Comparison of ENCODE assay signal across 31 cellular contexts in genomic region chr9:68876265-68876664, GRCh38.
"Had no signal": no experiment of that assay in that cellular context is flagged by ENCODE, and none has a peak within 500 bp of the region (broad histone marks: within the 10 kb centered on the region; RNA-seq: fewer than 3 reads in every experiment).

No MANE protein-coding gene starts in this region.

- H3K4me3 Mint-ChIP-seq: immature natural killer cell; natural killer cell; neural crest cell; stimulated activated memory B cell treated with anti-CD40 and anti-IgM and Interleukin-4, amounts not matched to agents 10 μg/mL and 1 μg/mL and 100 μg/mL, for 72 hours; type B pancreatic cell had no signal

- H3K27me3 Mint-ChIP-seq: progenitor cell of endocrine pancreas; stimulated activated memory B cell treated with anti-CD40 and anti-IgM and Interleukin-4, amounts not matched to agents 10 μg/mL and 1 μg/mL and 100 μg/mL, for 72 hours; type B pancreatic cell had no signal

- H3K4me1 ChIP-seq: foreskin keratinocyte had no signal

- FAIRE-seq: endothelial cell of umbilical vein, pancreas had no signal

- H3K36me3 Mint-ChIP-seq: immature natural killer cell, natural killer cell, type B pancreatic cell had no signal

- H3K27ac ChIP-seq: coronary artery, esophagus muscularis mucosa, foreskin keratinocyte, gastroesophageal sphincter, lower lobe of right lung, neutrophil, pancreas, tibial artery had no signal

- H3K4me3 ChIP-seq: coronary artery, esophagus muscularis mucosa, gastroesophageal sphincter, heart right ventricle, lower lobe of right lung, pancreas, sigmoid colon, testis, tibial artery had no signal

- H3K27me3 ChIP-seq: esophagus muscularis mucosa, foreskin keratinocyte, gastroesophageal sphincter, heart right ventricle, neutrophil, pancreas, sigmoid colon, testis, tibial artery had no signal

- H3K27ac Mint-ChIP-seq: immature natural killer cell; natural killer cell; progenitor cell of endocrine pancreas; stimulated activated memory B cell treated with anti-CD40 and anti-IgM and Interleukin-4, amounts not matched to agents 10 μg/mL and 1 μg/mL and 100 μg/mL, for 72 hours; type B pancreatic cell had no signal

- H3K9me3 ChIP-seq: esophagus muscularis mucosa, gastroesophageal sphincter, heart right ventricle, lower lobe of right lung, neutrophil, pancreas, sigmoid colon, testis, tibial artery had no signal

- H3K36me3 ChIP-seq: esophagus muscularis mucosa, gastroesophageal sphincter, heart right ventricle, lower lobe of right lung, pancreas, sigmoid colon, tibial artery had no signal

- H3K9me3 Mint-ChIP-seq: immature natural killer cell; natural killer cell; neural crest cell; stimulated activated memory B cell treated with anti-CD40 and anti-IgM and Interleukin-4, amounts not matched to agents 10 μg/mL and 1 μg/mL and 100 μg/mL, for 72 hours; type B pancreatic cell had no signal

- DNase-seq: dermis blood vessel endothelial cell; effector memory CD4-positive, alpha-beta T cell; foreskin keratinocyte; glutamatergic neuron; heart right ventricle; hippocampal formation; immature natural killer cell; islet precursor cell; kidney glomerular epithelial cell; left colon; left ventricle myocardium superior; lower lobe of right lung; natural killer cell; pancreas; right cardiac atrium; sigmoid colon; stimulated activated CD4-positive, alpha-beta T cell treated with anti-CD3 and anti-CD28 coated beads, Interleukin-2, amount 100 ng/mL, for 24 hours; stimulated activated CD4-positive, alpha-beta T cell treated with anti-CD3 and anti-CD28 coated beads, Interleukin-4, amount 100 ng/mL, for 24 hours; stimulated activated naive CD8-positive, alpha-beta T cell treated with anti-CD3 and anti-CD28 coated beads, Interleukin-15, Interleukin-2, amounts not matched to agents 100 U/mL and 50 U/mL, for 24 hours; substantia nigra; testis; tibial artery had no signal

- H3K4me1 Mint-ChIP-seq: immature natural killer cell; natural killer cell; stimulated activated memory B cell treated with anti-CD40 and anti-IgM and Interleukin-4, amounts not matched to agents 10 μg/mL and 1 μg/mL and 100 μg/mL, for 72 hours had no signal
